ENCODE assay signal across 1 cellular context in genomic region chr5:57441557-57441956, GRCh38.
TF ChIP-seq lines count a peak whose summit lies in the region.

No MANE protein-coding gene starts in this region.

TF ChIP-seq in HEK293, 187 proteins besides CTCF, POLR2A, EP300 and RAD21 (continued from another document):
- TF ChIP-seq ZNF121 (tag by site-specific recombination; IDR thresholded peaks at IDR 0.05) (no peak), ZNF354C (tag by site-specific recombination; IDR thresholded peaks at IDR 0.05; ENCODE audit: borderline replicate concordance, low read depth) (no peak), ZBTB21 (tag by site-specific recombination; IDR thresholded peaks at IDR 0.05) (no peak), ZNF654 (tag by site-specific recombination; IDR thresholded peaks at IDR 0.05; ENCODE audit: low read depth) (no peak), ZFP69B (tag by site-specific recombination; IDR thresholded peaks at IDR 0.05) (no peak), ZSCAN4 (tag by site-specific recombination; IDR thresholded peaks at IDR 0.05) (no peak), ZNF302 (tag by site-specific recombination; IDR thresholded peaks at IDR 0.05; ENCODE audit: low read depth) (no peak), ZNF664 (tag by site-specific recombination; IDR thresholded peaks at IDR 0.05) (no peak), YY2 (tag by site-specific recombination; IDR thresholded peaks at IDR 0.05) (no peak), ELK4 (IDR thresholded peaks at IDR 0.05; ENCODE audit: borderline replicate concordance, low read depth, low read length) (no peak), ZNF280C (tag by site-specific recombination; IDR thresholded peaks at IDR 0.05) (no peak), PBX3 (CRISPR knock-in tag; IDR thresholded peaks at IDR 0.05) (no peak), ZNF184 (tag by site-specific recombination; IDR thresholded peaks at IDR 0.05) (peak; percentile 72; the same call in 1 of the 2 replicates), ZNF155 (tag by site-specific recombination; IDR thresholded peaks at IDR 0.05) (no peak), PRDM10 (tag by site-specific recombination; IDR thresholded peaks at IDR 0.05) (peak; percentile 69; the same call in 1 of the 2 replicates), BCL6B (tag by site-specific recombination; IDR thresholded peaks at IDR 0.05) (no peak), ZBTB44 (tag by site-specific recombination; IDR thresholded peaks at IDR 0.05) (no peak), KLF17 (tag by site-specific recombination; IDR thresholded peaks at IDR 0.05) (peak; percentile 33; the same call in 1 of the 2 replicates), KLF16 (tag by site-specific recombination; IDR thresholded peaks at IDR 0.05) (no peak), PATZ1 (tag by site-specific recombination; IDR thresholded peaks at IDR 0.05) (peak; percentile 68), ZNF629 (tag by site-specific recombination; IDR thresholded peaks at IDR 0.05) (peak; percentile 85), REST (tag by site-specific recombination; IDR thresholded peaks at IDR 0.05) (no peak), KLF1 (tag by site-specific recombination; IDR thresholded peaks at IDR 0.05) (peak; percentile 59; the same call in 1 of the 2 replicates), ZNF626 (tag by site-specific recombination; IDR thresholded peaks at IDR 0.05) (no peak), ZNF16 (tag by site-specific recombination; IDR thresholded peaks at IDR 0.05; ENCODE audit: low read depth) (no peak)
